ENCODE assay signal across 19 cellular contexts in genomic region chr6:3245216-3245615, GRCh38.
"Had no signal": no experiment of that assay in that cellular context is flagged by ENCODE, and none has a peak within 500 bp of the region (broad histone marks: within the 10 kb centered on the region; RNA-seq: fewer than 3 reads in every experiment).

No MANE protein-coding gene starts in this region.

- H3K4me3 ChIP-seq: SJSA1, SK-N-MC had no signal

- H3K27ac ChIP-seq: SJSA1, SK-N-MC had no signal

- H3K27me3 ChIP-seq: SJSA1 had no signal

- H3K9me3 ChIP-seq: SJSA1 had no signal

- H3K36me3 ChIP-seq: SJSA1 had no signal

- DNase-seq: KBM-7, MV-4-11, NCI-H1092, NCI-H1105 treated with DMSO at 0.1 percent for 48 hours, NCI-H1436, NCI-H187, NCI-H2029, NCI-H2081 treated with DMSO at 0.1 percent for 48 hours, NCI-H2171, NCI-H226, NCI-H446 treated with DMSO at 0.1 percent for 48 hours, NCI-H510A treated with DMSO at 0.1 percent for 48 hours, NCI-H526 treated with DMSO at 0.1 percent for 48 hours, NCI-H774, Right ventricle myocardium superior, RPMI8226, SIG-M5 had no signal
